ENCODE assay signal across 8 cellular contexts in genomic region chr18:50287441-50288347, GRCh38.
DNase-seq lines count a peak whose midpoint lies in the region; ATAC-seq lines count a peak whose summit lies in the region.

Gene CXXC1 (minus strand): TSS chr18:50287692. CDS start chr18:50287589, 103 bp downstream.

- ATAC-seq in GM19043 (IDR thresholded peaks at IDR 0.05; ENCODE audit: low read depth, unreplicated experiment): peak; percentile 89
- ATAC-seq in HG03378 (IDR thresholded peaks at IDR 0.05; ENCODE audit: unreplicated experiment): peak; percentile 87
- peak; percentile 93 to 96 for ATAC-seq in activated CD4-positive, CD25-positive, alpha-beta regulatory T cell treated with anti-CD3 and anti-CD28 coated beads, Interleukin-2, amount 50 U/mL, for 24 hours

- DNase-seq in Ammon's horn (ENCODE audit: low spot score): peak; percentile 100
- DNase-seq in NCI-H446 treated with DMSO at 0.1 percent for 48 hours (lab: John Stamatoyannopoulos, UW): peak; percentile 98
- peak; percentile 100 for DNase-seq in cerebellar cortex (ENCODE audit: low spot score)
- DNase-seq in islet precursor cell: peak; percentile 100
- peak; percentile 90 to 96 (median 94) for DNase-seq in stimulated activated CD4-positive, alpha-beta T cell treated with anti-CD3 and anti-CD28 coated beads, Interleukin-12 subunit alpha, Interleukin-12 subunit beta, amount 100 ng/mL, for 48 hours (ENCODE audit: low read depth in 2 of 3, low spot score in 1 of 3)

Comparison
In these comparisons a context has a peak if more than half of its experiments do, and no peak if none do; other contexts are left out.
1. Peak in every context shown above with its lines: DNase-seq and ATAC-seq.